In the genomic region with DNA sequence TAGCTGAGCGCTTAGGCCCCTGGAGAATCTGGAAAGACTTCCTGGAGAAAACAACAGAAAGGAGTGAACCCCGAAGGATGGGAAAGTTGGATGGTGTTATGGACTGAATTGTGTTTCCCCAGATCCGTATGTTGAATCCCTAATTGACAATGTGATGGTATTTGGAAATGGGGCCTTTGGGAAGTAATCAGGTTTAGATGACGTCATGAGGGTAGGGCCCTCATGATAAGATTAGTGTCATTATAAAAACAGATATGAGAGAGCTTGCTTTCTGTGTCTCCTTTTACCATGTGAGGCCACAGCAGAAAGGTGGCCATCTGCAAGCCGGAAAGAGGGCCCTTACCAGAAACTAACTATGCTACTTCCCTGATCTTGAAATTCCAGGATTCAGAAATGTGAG, we compare ENCODE assay signal across 8 cellular contexts.
"Had no signal": no experiment of that assay in that cellular context is flagged by ENCODE, and none has a peak within 500 bp of the region (broad histone marks: within the 10 kb centered on the region; RNA-seq: fewer than 3 reads in every experiment).

No MANE protein-coding gene starts in this region.

- ATAC-seq: GM12878 had no signal

- FAIRE-seq: G401.6, GM12878, GM12891, GM12892, GM18507, GM19239 had no signal

- H3K4me3 ChIP-seq: GM12878 had no signal

- DNase-seq: GDM1, GF-D8 had no signal
